In the genomic region with DNA sequence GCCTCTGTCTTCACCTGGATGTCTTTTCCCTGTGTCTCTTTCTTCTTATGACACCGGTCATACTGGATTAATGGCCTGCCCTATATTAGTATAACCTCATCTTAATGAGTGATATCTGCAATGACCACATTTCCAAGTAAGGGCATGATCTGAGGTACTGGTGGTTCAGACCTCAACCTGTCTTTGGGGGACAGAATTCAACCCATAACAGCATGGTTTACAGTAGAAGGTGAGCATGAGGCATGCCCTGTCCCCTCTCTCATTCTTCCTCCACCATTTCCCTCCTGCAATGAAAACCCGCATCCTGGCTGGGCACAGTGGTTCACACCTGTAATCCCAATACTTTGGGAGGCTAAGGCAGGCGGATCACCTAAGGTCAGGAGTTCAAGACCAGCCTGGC, we compare ENCODE assay signal across 24 cellular contexts. TPM values are rescaled to one million over a fixed set of nuclear protein-coding genes. Genes with fewer than 3 reads are reported as not detected.
A peak's percentile ranks its signal among the peaks of the same experiment; 100 is the strongest.
DNase-seq lines count a peak whose midpoint lies in the region; ATAC-seq and TF ChIP-seq lines count a peak whose summit lies in the region.
"Had no signal": no experiment of that assay in that cellular context is flagged by ENCODE, and none has a peak within 500 bp of the region (broad histone marks: within the 10 kb centered on the region; RNA-seq: fewer than 3 reads in every experiment).

No MANE protein-coding gene starts in this region.

- CTCF ChIA-PET in Caco-2 (lab: Charles Lee) = no interaction called here
- CTCF ChIA-PET in T-cell (lab: Charles Lee) = interaction anchor here in 1 of 2 donors (0.9 kb wide), 1 partner anchor 233 kb away, joined by 4 read pairs; no protein-coding TSS in a partner anchor
- CTCF ChIA-PET in naive thymus-derived CD4-positive, alpha-beta T cell (lab: Charles Lee) = interaction anchor here (1.2 to 6.7 kb wide), 2 partner anchors 41 to 76 kb away, joined by 3 to 166 read pairs; a partner anchor contains a TSS

- TSS peak; percentile 47 for BruUV-seq in Caco-2 (replicated peaks; lab: Mats Ljungman, UMichigan)

- H3K27ac Mint-ChIP-seq in Caco-2 (ENCODE audit: unreplicated experiment) = no peak overlapping the region
- H3K27ac Mint-ChIP-seq in T-cell = peak overlapping the region; percentile 29
- H3K27ac Mint-ChIP-seq in naive thymus-derived CD4-positive, alpha-beta T cell = peak overlapping the region in 5 of 9 donors; percentile 19 to 76 (median 59)
- peak overlapping the region; percentile 71 for H3K27ac Mint-ChIP-seq in stimulated activated memory B cell treated with anti-CD40 and anti-IgM and Interleukin-4, amounts not matched to agents 10 μg/mL and 1 μg/mL and 100 μg/mL, for 72 hours
- H3K27ac Mint-ChIP-seq: B cell had no signal

- DNase-seq in Caco-2 (no peak), T-cell (no peak), head of caudate nucleus (no peak), sciatic nerve (ENCODE audit: low spot score) (no peak), GM19238 (ENCODE audit: insufficient read length, low spot score) (no peak)
- DNase-seq in naive thymus-derived CD4-positive, alpha-beta T cell = no peak
- DNase-seq: DMS153; DND-41; IMR-90; KG1; MG63; NCI-H1105 treated with DMSO at 0.1 percent for 48 hours; NCI-H146; NCI-H1930; NCI-H446 treated with DMSO at 0.1 percent for 48 hours; NCI-H526; NCI-H82; NK-92 treated with Interleukin-12 subunit alpha and Interleukin-12 subunit beta, amount 100 ng/mL, for 24 hours; PC-3; SK-N-SH had no signal

- no peaks in the 10 kb centered on the region for H3K9me3 ChIP-seq in Caco-2
- no peaks in the 10 kb centered on the region for H3K9me3 ChIP-seq in naive thymus-derived CD4-positive, alpha-beta T cell (ENCODE audit: control insufficient read depth in 2 of 3, low read length in 3 of 3)
- H3K9me3 ChIP-seq: MG63, SK-N-SH had no signal

- peaks cover 24% of the 10 kb centered on the region for H3K4me1 ChIP-seq in Caco-2
- peaks cover 16 to 37% of the 10 kb centered on the region in 2 donors for H3K4me1 ChIP-seq in naive thymus-derived CD4-positive, alpha-beta T cell (ENCODE audit: control insufficient read depth in 2 of 2, insufficient read depth in 2 of 2, low read length in 2 of 2)

- H3K36me3 Mint-ChIP-seq in Caco-2 (ENCODE audit: insufficient read depth, unreplicated experiment) (peaks cover 6% of the 10 kb centered on the region), T-cell (no peaks in the 10 kb centered on the region)
- H3K36me3 Mint-ChIP-seq in naive thymus-derived CD4-positive, alpha-beta T cell = peaks cover 0 to 7% (median 0%) of the 10 kb centered on the region in 5 donors
- no peaks in the 10 kb centered on the region for H3K36me3 Mint-ChIP-seq in stimulated activated memory B cell treated with anti-CD40 and anti-IgM and Interleukin-4, amounts not matched to agents 10 μg/mL and 1 μg/mL and 100 μg/mL, for 72 hours

- H3K36me3 ChIP-seq in Caco-2 (ENCODE audit: control insufficient read depth, insufficient read depth, low read length) = no peaks in the 10 kb centered on the region
- no peaks in the 10 kb centered on the region for H3K36me3 ChIP-seq in naive thymus-derived CD4-positive, alpha-beta T cell (ENCODE audit: control insufficient read depth in 2 of 3, insufficient read depth in 3 of 3, low read length in 3 of 3)
- H3K36me3 ChIP-seq: MG63 had no signal

- ATAC-seq in T-cell (replicated peaks in 1 of 4) (no peak), sciatic nerve (no peak)
- no peak for ATAC-seq in naive thymus-derived CD4-positive, alpha-beta T cell
- no peak for ATAC-seq in stimulated activated memory B cell treated with anti-CD40 and anti-IgM and Interleukin-4, amounts not matched to agents 10 μg/mL and 1 μg/mL and 100 μg/mL, for 72 hours
- ATAC-seq: HCT116, PC-3 had no signal

- H3K4me1 Mint-ChIP-seq in Caco-2 (ENCODE audit: low read depth, unreplicated experiment) (peaks cover 6% of the 10 kb centered on the region), T-cell (peaks cover 30 to 49% (median 41%) of the 10 kb centered on the region in 3 donors)
- H3K4me1 Mint-ChIP-seq in naive thymus-derived CD4-positive, alpha-beta T cell = peaks cover 23 to 45% (median 30%) of the 10 kb centered on the region in 7 donors
- peaks cover 33% of the 10 kb centered on the region for H3K4me1 Mint-ChIP-seq in stimulated activated memory B cell treated with anti-CD40 and anti-IgM and Interleukin-4, amounts not matched to agents 10 μg/mL and 1 μg/mL and 100 μg/mL, for 72 hours

- H3K4me3 Mint-ChIP-seq in Caco-2 (ENCODE audit: unreplicated experiment) = no peak overlapping the region
- no peak overlapping the region for H3K4me3 Mint-ChIP-seq in T-cell
- H3K4me3 Mint-ChIP-seq in naive thymus-derived CD4-positive, alpha-beta T cell = peak overlapping the region in 1 of 10 donors; percentile 57
- H3K4me3 Mint-ChIP-seq in stimulated activated memory B cell treated with anti-CD40 and anti-IgM and Interleukin-4, amounts not matched to agents 10 μg/mL and 1 μg/mL and 100 μg/mL, for 72 hours = no peak overlapping the region

- H3K27me3 Mint-ChIP-seq in Caco-2 (ENCODE audit: insufficient read depth, unreplicated experiment) (no peaks in the 10 kb centered on the region), T-cell (no peaks in the 10 kb centered on the region)
- peaks cover 0 to 17% (median 0%) of the 10 kb centered on the region in 5 donors for H3K27me3 Mint-ChIP-seq in naive thymus-derived CD4-positive, alpha-beta T cell
- H3K27me3 Mint-ChIP-seq in stimulated activated memory B cell treated with anti-CD40 and anti-IgM and Interleukin-4, amounts not matched to agents 10 μg/mL and 1 μg/mL and 100 μg/mL, for 72 hours = no peaks in the 10 kb centered on the region
- H3K27me3 Mint-ChIP-seq: B cell had no signal

- H3K9me3 Mint-ChIP-seq in Caco-2 (ENCODE audit: unreplicated experiment) (no peaks in the 10 kb centered on the region), T-cell (no peaks in the 10 kb centered on the region)
- no peaks in the 10 kb centered on the region for H3K9me3 Mint-ChIP-seq in naive thymus-derived CD4-positive, alpha-beta T cell
- no peaks in the 10 kb centered on the region for H3K9me3 Mint-ChIP-seq in stimulated activated memory B cell treated with anti-CD40 and anti-IgM and Interleukin-4, amounts not matched to agents 10 μg/mL and 1 μg/mL and 100 μg/mL, for 72 hours

- POLR2A ChIA-PET in Caco-2 (lab: Charles Lee) (no interaction called here), T-cell (lab: Charles Lee) (interaction anchor here in 1 of 2 donors (0.6 kb wide), 1 partner anchor 42 kb away, joined by 4 read pairs; a partner anchor contains a TSS)
- POLR2A ChIA-PET in naive thymus-derived CD4-positive, alpha-beta T cell (lab: Charles Lee) = interaction anchor here (0.7 kb wide), 1 partner anchor 20 kb away, joined by 4 read pairs; no protein-coding TSS in a partner anchor

- intact Hi-C loops in Caco-2 (cut with micrococcal nuclease; ENCODE audit: unreplicated experiment) = no loop called here
- intact Hi-C loops in naive thymus-derived CD4-positive, alpha-beta T cell (cut with micrococcal nuclease) = loop anchor here in 1 of 2 donors (10.0 kb wide), 1 partner anchor 49 kb away; no protein-coding TSS in a partner anchor
- intact Hi-C loops in head of caudate nucleus (cut with DNase I) = no loop called here
- intact Hi-C loops in sciatic nerve (cut with DNase I) = no loop called here

- no peak for TF ChIP-seq CTCF in Caco-2 (IDR thresholded peaks at IDR 0.05; ENCODE audit: insufficient read depth in 1 of 2, low read depth in 1 of 2, low read length in 1 of 2, severe bottlenecking in 1 of 2, unreplicated experiment in 1 of 2)

- H3K27ac ChIP-seq in naive thymus-derived CD4-positive, alpha-beta T cell (ENCODE audit: low read depth, low read length) = no peak overlapping the region

- no peaks in the 10 kb centered on the region for H3K27me3 ChIP-seq in Caco-2 (replicated peaks; ENCODE audit: control insufficient read depth, insufficient read depth, low read length)
- H3K27me3 ChIP-seq in naive thymus-derived CD4-positive, alpha-beta T cell (ENCODE audit: control insufficient read depth in 2 of 2, insufficient read depth in 2 of 2, low read length in 2 of 2) = no peaks in the 10 kb centered on the region

- H3K4me3 ChIP-seq in Caco-2 (ENCODE audit: low read depth, low read length) = no peak overlapping the region
- no peak overlapping the region for H3K4me3 ChIP-seq in naive thymus-derived CD4-positive, alpha-beta T cell (ENCODE audit: low read length)
- H3K4me3 ChIP-seq: MG63 had no signal

RNA-seq across cellular contexts. Expression of a gene that starts 2.8 kb away (rescaled TPM):
- total RNA-seq in Caco-2 (2022) (12.3 and 14.8 TPM in 2 replicates), T-cell (10 to 100 TPM; 31.2 to 73.4 (median 40.7) TPM), sciatic nerve (3.6 TPM)
- 10 to 100 TPM; 23.6 to 58.5 (median 34.4) TPM for total RNA-seq in naive thymus-derived CD4-positive, alpha-beta T cell
- polyA plus RNA-seq in naive thymus-derived CD4-positive, alpha-beta T cell = 10 to 100 TPM; 30.4 to 30.7 TPM
- total RNA-seq: H4, IMR-90 had no signal

RNA-seq across cellular contexts. Expression of a gene that starts 14.2 kb away (rescaled TPM):
- total RNA-seq in Caco-2 (2022) (204 and 218 TPM in 2 replicates), T-cell (100 to 1,000 TPM; 104 to 260 (median 223) TPM), sciatic nerve (39.0 TPM)
- total RNA-seq in naive thymus-derived CD4-positive, alpha-beta T cell = 100 to 1,000 TPM in 4 of 5 experiments, 10 to 100 TPM in 1; 93.1 to 279 (median 156) TPM
- 100 to 1,000 TPM; 273 to 393 TPM for polyA plus RNA-seq in naive thymus-derived CD4-positive, alpha-beta T cell

RNA-seq across cellular contexts. Expression of a gene that starts 21.5 kb away (rescaled TPM):
- total RNA-seq in Caco-2 (2022) (2.2 and 2.4 TPM in 2 replicates), T-cell (under 1 TPM in 1 of 5 donors, not detected in 4; 0.25 TPM), sciatic nerve (2.5 TPM)
- 10 to 100 TPM in 1 of 5 experiments, 1 to 10 TPM in 1, under 1 TPM in 2, not detected in 1; 0.46 to 41.0 (median 2.7) TPM for total RNA-seq in naive thymus-derived CD4-positive, alpha-beta T cell
- polyA plus RNA-seq in naive thymus-derived CD4-positive, alpha-beta T cell = not detected
- total RNA-seq: H4, IMR-90, PC-3 had no signal
- polyA plus RNA-seq: IMR-90, SK-N-SH had no signal

RNA-seq across cellular contexts. Expression of a gene that starts 41.9 kb away (rescaled TPM):
- total RNA-seq in Caco-2 (2022) (84.5 and 89.5 TPM in 2 replicates), T-cell (10 to 100 TPM; 37.2 to 74.4 (median 71.9) TPM), sciatic nerve (50.3 TPM)
- total RNA-seq in naive thymus-derived CD4-positive, alpha-beta T cell = 10 to 100 TPM; 41.4 to 78.8 (median 56.9) TPM
- 10 to 100 TPM; 16.8 to 37.9 TPM for polyA plus RNA-seq in naive thymus-derived CD4-positive, alpha-beta T cell
